1 cellular context compared by ENCODE assay signal in genomic region chr9:74503219-74503618, GRCh38.
TF ChIP-seq lines count a peak whose summit lies in the region.

No MANE protein-coding gene starts in this region.

TF ChIP-seq in SK-N-SH, 30 proteins besides CTCF, POLR2A, EP300 and RAD21 (continued from another document):
- TF ChIP-seq IRF3 (IDR thresholded peaks at IDR 0.05; ENCODE audit: low read depth, low read length) (no peak), SMC3 (IDR thresholded peaks at IDR 0.05; ENCODE audit: low read depth, low read length) (no peak), TAF1 (IDR thresholded peaks at IDR 0.05; ENCODE audit: borderline replicate concordance, low read depth, low read length) (no peak), SIN3A (IDR thresholded peaks at IDR 0.05; ENCODE audit: borderline replicate concordance, low read depth, low read length) (no peak), GATA2 (CRISPR knock-in tag; IDR thresholded peaks at IDR 0.05) (peak; percentile 26; the same call in 1 of the 2 replicates), PBX3 (IDR thresholded peaks at IDR 0.05) (no peak)
TF ChIP-seq in SK-N-SH: peak in this region for 3.
